28 cellular contexts compared by ENCODE assay signal in the genomic region with DNA sequence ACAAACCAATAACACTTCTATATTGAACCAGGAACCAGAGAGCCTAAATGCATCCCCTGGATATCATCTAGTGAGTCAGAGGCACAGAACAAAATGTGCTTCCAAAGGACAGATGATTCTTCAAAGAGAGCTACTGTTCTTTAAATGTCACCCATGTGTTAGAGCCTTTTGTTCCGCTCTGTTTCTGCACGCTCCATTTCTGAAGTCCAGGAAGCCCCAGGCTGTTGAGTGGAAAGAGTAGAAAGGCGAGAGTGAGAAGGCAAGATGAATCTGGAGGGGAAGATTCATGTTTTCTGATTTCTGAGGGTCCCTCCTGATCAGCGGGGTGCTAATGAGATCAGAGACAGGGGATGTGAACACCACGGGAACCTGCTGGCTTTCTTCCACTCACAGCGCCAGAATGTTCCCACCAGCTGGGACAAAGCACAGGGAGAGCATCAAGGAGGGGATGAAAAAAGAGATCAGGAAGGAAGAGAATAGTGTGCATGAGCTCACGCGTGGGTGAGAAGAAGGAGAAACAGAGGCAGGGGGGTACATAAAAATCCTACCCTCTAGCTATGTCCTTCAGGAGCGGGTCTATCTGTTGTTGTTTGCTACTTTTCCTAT.
A peak's percentile ranks its signal among the peaks of the same experiment; 100 is the strongest.
DNase-seq lines count a peak whose midpoint lies in the region; ATAC-seq and TF ChIP-seq lines count a peak whose summit lies in the region.
"Had no signal": no experiment of that assay in that cellular context is flagged by ENCODE, and none has a peak within 500 bp of the region (broad histone marks: within the 10 kb centered on the region; RNA-seq: fewer than 3 reads in every experiment).

No MANE protein-coding gene starts in this region.

- H3K4me3 Mint-ChIP-seq in stimulated activated naive B cell treated with anti-CD40 and anti-IgM and Interleukin-4, amounts not matched to agents 10 μg/mL and 1 μg/mL and 100 μg/mL, for 72 hours, result no peak overlapping the region
- H3K4me3 Mint-ChIP-seq: activated naive CD4-positive, alpha-beta T cell treated with anti-CD3 and anti-CD28 coated beads, Interleukin-2, amount 50 U/mL, for 24 hours; neural progenitor cell had no signal

- no peak for TF ChIP-seq POLR2A in gastroesophageal sphincter (IDR thresholded peaks at IDR 0.05)
- no peak for TF ChIP-seq POLR2A in erythroblast (IDR thresholded peaks at IDR 0.05; ENCODE audit: low read length)

- no peaks in the 10 kb centered on the region for H3K36me3 ChIP-seq in gastroesophageal sphincter
- H3K36me3 ChIP-seq: breast epithelium, colonic mucosa, MG63, neural progenitor cell, SJCRH30 had no signal

- no peak overlapping the region for H3K27ac Mint-ChIP-seq in stimulated activated naive B cell treated with anti-CD40 and anti-IgM and Interleukin-4, amounts not matched to agents 10 μg/mL and 1 μg/mL and 100 μg/mL, for 72 hours
- H3K27ac Mint-ChIP-seq: activated naive CD4-positive, alpha-beta T cell treated with anti-CD3 and anti-CD28 coated beads, Interleukin-2, amount 50 U/mL, for 24 hours; neural progenitor cell had no signal

- no peaks in the 10 kb centered on the region for H3K27me3 Mint-ChIP-seq in stimulated activated naive B cell treated with anti-CD40 and anti-IgM and Interleukin-4, amounts not matched to agents 10 μg/mL and 1 μg/mL and 100 μg/mL, for 72 hours
- H3K27me3 Mint-ChIP-seq: activated naive CD4-positive, alpha-beta T cell treated with anti-CD3 and anti-CD28 coated beads, Interleukin-2, amount 50 U/mL, for 24 hours had no signal

- no peak overlapping the region for H3K4me3 ChIP-seq in gastroesophageal sphincter
- H3K4me3 ChIP-seq: breast epithelium, colonic mucosa, GM23248, MG63, neural progenitor cell, SJCRH30 had no signal

- peaks cover 0 to 2% of the 10 kb centered on the region in 2 donors for H3K9me3 Mint-ChIP-seq in stimulated activated naive B cell treated with anti-CD40 and anti-IgM and Interleukin-4, amounts not matched to agents 10 μg/mL and 1 μg/mL and 100 μg/mL, for 72 hours
- H3K9me3 Mint-ChIP-seq: activated naive CD4-positive, alpha-beta T cell treated with anti-CD3 and anti-CD28 coated beads, Interleukin-2, amount 50 U/mL, for 24 hours; neural progenitor cell had no signal

- no peaks in the 10 kb centered on the region for H3K9me3 ChIP-seq in gastroesophageal sphincter
- H3K9me3 ChIP-seq: breast epithelium, colonic mucosa, MG63, SJCRH30 had no signal

- TF ChIP-seq CTCF in gastroesophageal sphincter (IDR thresholded peaks at IDR 0.05), result no peak

- intact Hi-C loops in sciatic nerve (cut with DNase I), result no loop called here

- peak overlapping the region in 2 of 4 donors; percentile 26 to 56 for H3K27ac ChIP-seq in gastroesophageal sphincter
- H3K27ac ChIP-seq: colonic mucosa, epithelial cell of prostate, GM23248, HL-60, neural progenitor cell, SJCRH30 had no signal

- peak; percentile 41 for ATAC-seq in sciatic nerve
- ATAC-seq in gastroesophageal sphincter, result no peak
- ATAC-seq in stimulated activated naive B cell treated with anti-CD40 and anti-IgM and Interleukin-4, amounts not matched to agents 10 μg/mL and 1 μg/mL and 100 μg/mL, for 72 hours (replicated peaks), result no peak
- ATAC-seq: Panc1 had no signal

- H3K27me3 ChIP-seq in gastroesophageal sphincter, result peaks cover 8% of the 10 kb centered on the region
- H3K27me3 ChIP-seq: colonic mucosa, MG63, neural progenitor cell, SJCRH30 had no signal

- H3K4me1 ChIP-seq in gastroesophageal sphincter, result no peaks in the 10 kb centered on the region
- H3K4me1 ChIP-seq: breast epithelium, colonic mucosa, SJCRH30 had no signal

- DNase-seq in COLO829 (ENCODE audit: low spot score) (peak; percentile 33), foreskin melanocyte (peak; percentile 98), hippocampal formation (lab: John Stamatoyannopoulos, UW) (peak; percentile 4 to 57), sciatic nerve (ENCODE audit: low spot score) (no peak), erythroblast (lab: John Stamatoyannopoulos, UW) (no peak), NCI-H2171 treated with DMSO at 0.1 percent for 48 hours (lab: John Stamatoyannopoulos, UW) (no peak)
- DNase-seq in stimulated activated naive B cell treated with anti-CD40 and anti-IgM and Interleukin-4, amounts not matched to agents 10 μg/mL and 1 μg/mL and 100 μg/mL, for 72 hours, result no peak
- DNase-seq: activated CD4-positive, alpha-beta T cell treated with anti-CD3 and anti-CD28 coated beads for 48 hours; activated CD8-positive, alpha-beta memory T cell treated with anti-CD3 and anti-CD28 coated beads for 24 hours; colonic mucosa; effector CD8-positive, alpha-beta T cell; KG1; mesenchymal stem cell; MG63; NCI-H1105 treated with DMSO at 0.1 percent for 48 hours; NCI-H1930; NCI-H2227 treated with DMSO at 0.1 percent for 48 hours; stimulated activated CD4-positive, alpha-beta T cell treated with anti-CD3 and anti-CD28 coated beads, Interleukin-4, amount 100 ng/mL, for 4 hours; T1000 had no signal

- H3K4me1 Mint-ChIP-seq in stimulated activated naive B cell treated with anti-CD40 and anti-IgM and Interleukin-4, amounts not matched to agents 10 μg/mL and 1 μg/mL and 100 μg/mL, for 72 hours, result no peaks in the 10 kb centered on the region
- H3K4me1 Mint-ChIP-seq: activated naive CD4-positive, alpha-beta T cell treated with anti-CD3 and anti-CD28 coated beads, Interleukin-2, amount 50 U/mL, for 24 hours had no signal

- no peak for TF ChIP-seq EP300 in gastroesophageal sphincter (IDR thresholded peaks at IDR 0.05)

- no peaks in the 10 kb centered on the region for H3K36me3 Mint-ChIP-seq in stimulated activated naive B cell treated with anti-CD40 and anti-IgM and Interleukin-4, amounts not matched to agents 10 μg/mL and 1 μg/mL and 100 μg/mL, for 72 hours
- H3K36me3 Mint-ChIP-seq: activated naive CD4-positive, alpha-beta T cell treated with anti-CD3 and anti-CD28 coated beads, Interleukin-2, amount 50 U/mL, for 24 hours; neural progenitor cell had no signal

- 60 to 77% methylated on average over 4 to 5 of the region's 9 CpGs for WGBS in gastroesophageal sphincter (ENCODE audit: low coverage in 1 of 2), 2 donors

Comparison
In these comparisons a context has a peak if more than half of its experiments do, and no peak if none do; other contexts are left out.
1. DNase-seq: peak in COLO829 (single experiment), foreskin melanocyte (single experiment) and hippocampal formation (2 of 2); none in sciatic nerve (single experiment), erythroblast (0 of 2), NCI-H2171 treated with DMSO at 0.1 percent for 48 hours (single experiment) and stimulated activated naive B cell treated with anti-CD40 and anti-IgM and Interleukin-4, amounts not matched to agents 10 μg/mL and 1 μg/mL and 100 μg/mL, for 72 hours (single experiment).